17 cellular contexts compared by ENCODE assay signal in genomic region chr9:129316281-129317030, GRCh38.
DNase-seq lines count a peak whose midpoint lies in the region; ATAC-seq and TF ChIP-seq lines count a peak whose summit lies in the region.
"Had no signal": no experiment of that assay in that cellular context is flagged by ENCODE, and none has a peak within 500 bp of the region (broad histone marks: within the 10 kb centered on the region; RNA-seq: fewer than 3 reads in every experiment).

No MANE protein-coding gene starts in this region.

- peaks cover 44% of the 10 kb centered on the region for H3K27me3 Mint-ChIP-seq in activated naive CD4-positive, alpha-beta T cell treated with anti-CD3 and anti-CD28 coated beads, Interleukin-2, amount 10 ng/mL, durations not matched to agents 7 days and 5 days
- H3K27me3 Mint-ChIP-seq in endothelial cell (ENCODE audit: unreplicated experiment): peaks cover 3% of the 10 kb centered on the region

- H2BK5ac ChIP-seq in neuronal stem cell (ENCODE audit: low read length): no peak overlapping the region
- no peak overlapping the region for H2BK5ac ChIP-seq in trophoblast cell (ENCODE audit: low read depth, low read length, poor library complexity)

- no peak for TF ChIP-seq POLR2A in transverse colon (IDR thresholded peaks at IDR 0.05)

- no peak for ATAC-seq in omental fat pad (ENCODE audit: low FRiP score)
- ATAC-seq: activated CD8-positive, alpha-beta T cell treated with anti-CD3 and anti-CD28 coated beads, Interleukin-2, amount 10 ng/mL, durations not matched to agents 7 days and 5 days; activated naive CD4-positive, alpha-beta T cell treated with anti-CD3 and anti-CD28 coated beads, Interleukin-2, amount 50 U/mL, for 72 hours; K562 had no signal

- peaks cover 13% of the 10 kb centered on the region for H3K4me1 Mint-ChIP-seq in activated naive CD4-positive, alpha-beta T cell treated with anti-CD3 and anti-CD28 coated beads, Interleukin-2, amount 10 ng/mL, durations not matched to agents 7 days and 5 days
- peaks cover 5% of the 10 kb centered on the region for H3K4me1 Mint-ChIP-seq in endothelial cell (ENCODE audit: unreplicated experiment)

- H4K91ac ChIP-seq in neuronal stem cell (ENCODE audit: low read depth, low read length, poor library complexity) (no peak overlapping the region), trophoblast cell (ENCODE audit: low read depth, low read length) (no peak overlapping the region)

- peaks cover 7% of the 10 kb centered on the region for H3K79me2 ChIP-seq in trophoblast cell (ENCODE audit: control insufficient read depth, insufficient read depth, low read length, poor library complexity)

- no peak overlapping the region for H3K9ac ChIP-seq in neuronal stem cell (ENCODE audit: low read depth, low read length, poor library complexity)
- H3K9ac ChIP-seq in trophoblast cell (ENCODE audit: low read length): no peak overlapping the region

- peak overlapping the region; percentile 61 to 85 (median 72) for H3K27ac ChIP-seq in transverse colon
- H3K27ac ChIP-seq in neuronal stem cell (replicated peaks; ENCODE audit: low read length): no peak overlapping the region
- H3K27ac ChIP-seq in trophoblast cell (ENCODE audit: low read depth, low read length): no peak overlapping the region

- H2BK120ac ChIP-seq in neuronal stem cell (ENCODE audit: low read depth, low read length): no peak overlapping the region
- H2BK120ac ChIP-seq in trophoblast cell (ENCODE audit: insufficient read depth, low read length, poor library complexity): no peak overlapping the region

- CTCF ChIA-PET in activated naive CD4-positive, alpha-beta T cell treated with anti-CD3 and anti-CD28 coated beads, Interleukin-2, amount 10 ng/mL, durations not matched to agents 7 days and 5 days (lab: Charles Lee): interaction anchor here (1.1 kb wide), 1 partner anchor 186 kb away, joined by 3 read pairs; no protein-coding TSS in a partner anchor

- in situ Hi-C loops in transverse colon (cut with MboI; ENCODE audit: low pct_ligation_motif_present in 1 of 4, low pct_unique_long_range_greater_than_20kb in 1 of 4, low sequenced_read_pairs in 3 of 4): no loop called here

- peaks cover 4% of the 10 kb centered on the region for H3K27me3 ChIP-seq in transverse colon
- H3K27me3 ChIP-seq in neuronal stem cell (ENCODE audit: control insufficient read depth in 3 of 3, insufficient read depth in 3 of 3, low read depth in 1 of 3, low read length in 3 of 3): peaks cover 0 to 4% (median 0%) of the 10 kb centered on the region in 3 experiments
- no peaks in the 10 kb centered on the region for H3K27me3 ChIP-seq in trophoblast cell (ENCODE audit: insufficient read depth, low read length)

- no peak overlapping the region for H4K8ac ChIP-seq in neuronal stem cell (ENCODE audit: low read depth, low read length)
- H4K8ac ChIP-seq in trophoblast cell (ENCODE audit: low read depth, low read length): no peak overlapping the region

- H3K36me3 ChIP-seq in transverse colon (no peaks in the 10 kb centered on the region), neuronal stem cell (replicated peaks in 1 of 2; ENCODE audit: control insufficient read depth in 2 of 2, insufficient read depth in 2 of 2, low read length in 2 of 2) (no peaks in the 10 kb centered on the region), trophoblast cell (ENCODE audit: control insufficient read depth in 1 of 2, insufficient read depth in 2 of 2, low read length in 2 of 2) (no peaks in the 10 kb centered on the region)

- H3K36me3 Mint-ChIP-seq in activated naive CD4-positive, alpha-beta T cell treated with anti-CD3 and anti-CD28 coated beads, Interleukin-2, amount 10 ng/mL, durations not matched to agents 7 days and 5 days: no peaks in the 10 kb centered on the region
- H3K36me3 Mint-ChIP-seq in endothelial cell (ENCODE audit: low read depth, unreplicated experiment): no peaks in the 10 kb centered on the region
- H3K36me3 Mint-ChIP-seq: activated naive CD4-positive, alpha-beta T cell treated with anti-CD3 and anti-CD28 coated beads, Interleukin-2, amount 50 U/mL, for 72 hours had no signal

- no peaks in the 10 kb centered on the region for H3K9me3 Mint-ChIP-seq in activated naive CD4-positive, alpha-beta T cell treated with anti-CD3 and anti-CD28 coated beads, Interleukin-2, amount 10 ng/mL, durations not matched to agents 7 days and 5 days
- H3K9me3 Mint-ChIP-seq in endothelial cell (ENCODE audit: unreplicated experiment): no peaks in the 10 kb centered on the region
- H3K9me3 Mint-ChIP-seq: activated naive CD4-positive, alpha-beta T cell treated with anti-CD3 and anti-CD28 coated beads, Interleukin-2, amount 50 U/mL, for 72 hours; memory B cell had no signal

- no peak for TF ChIP-seq CTCF in endothelial cell (IDR thresholded peaks at IDR 0.05; ENCODE audit: unreplicated experiment)
- no peak for TF ChIP-seq CTCF in omental fat pad (IDR thresholded peaks at IDR 0.05)
- TF ChIP-seq CTCF in transverse colon (IDR thresholded peaks at IDR 0.05): no peak

- no peak overlapping the region for H2BK15ac ChIP-seq in neuronal stem cell (ENCODE audit: low read length)

- TF ChIP-seq EP300 in transverse colon (IDR thresholded peaks at IDR 0.05; ENCODE audit: low read depth): no peak

- H3K23ac ChIP-seq in neuronal stem cell (ENCODE audit: low read depth, low read length, poor library complexity) (no peak overlapping the region), trophoblast cell (ENCODE audit: low read length) (no peak overlapping the region)

- no peak overlapping the region for H2AK5ac ChIP-seq in neuronal stem cell (ENCODE audit: low read depth, low read length)
- no peak overlapping the region for H2AK5ac ChIP-seq in trophoblast cell (ENCODE audit: low read length)

- H3K27ac Mint-ChIP-seq in activated naive CD4-positive, alpha-beta T cell treated with anti-CD3 and anti-CD28 coated beads, Interleukin-2, amount 10 ng/mL, durations not matched to agents 7 days and 5 days: no peak overlapping the region
- peak overlapping the region; percentile 24 for H3K27ac Mint-ChIP-seq in endothelial cell (ENCODE audit: unreplicated experiment)
- H3K27ac Mint-ChIP-seq: activated CD8-positive, alpha-beta T cell treated with anti-CD3 and anti-CD28 coated beads, Interleukin-2, amount 10 ng/mL, durations not matched to agents 7 days and 5 days; memory B cell had no signal

- H3K4me2 ChIP-seq in neuronal stem cell (ENCODE audit: insufficient read depth, low read length, poor library complexity, severe bottlenecking) (no peak overlapping the region), trophoblast cell (ENCODE audit: low read length) (no peak overlapping the region)

- H3K4me3 ChIP-seq in transverse colon (no peak overlapping the region), neuronal stem cell (ENCODE audit: low read length in 2 of 2) (no peak overlapping the region), trophoblast cell (ENCODE audit: low read depth, low read length) (no peak overlapping the region)
- H3K4me3 ChIP-seq: K562 had no signal

- H3K79me1 ChIP-seq in neuronal stem cell (ENCODE audit: low read depth, low read length): no peaks in the 10 kb centered on the region
- peaks cover 28% of the 10 kb centered on the region for H3K79me1 ChIP-seq in trophoblast cell (ENCODE audit: low read length)

- peaks cover 11 to 44% (median 22%) of the 10 kb centered on the region in 4 donors for H3K4me1 ChIP-seq in transverse colon
- H3K4me1 ChIP-seq in neuronal stem cell (ENCODE audit: control insufficient read depth in 2 of 2, insufficient read depth in 1 of 2, low read depth in 1 of 2, low read length in 2 of 2): peaks cover 13 to 22% of the 10 kb centered on the region in 2 donors
- peaks cover 32 to 34% of the 10 kb centered on the region in 2 experiments for H3K4me1 ChIP-seq in trophoblast cell (ENCODE audit: control insufficient read depth in 1 of 2, insufficient read depth in 2 of 2, low read length in 2 of 2)

- no peak overlapping the region for H4K12ac ChIP-seq in trophoblast cell (ENCODE audit: low read depth, low read length)

- H3K4ac ChIP-seq in neuronal stem cell (ENCODE audit: low read length) (no peak overlapping the region), trophoblast cell (ENCODE audit: low read depth, low read length) (no peak overlapping the region)

- no peak overlapping the region for H3K18ac ChIP-seq in neuronal stem cell (ENCODE audit: low read length)
- H3K18ac ChIP-seq in trophoblast cell (ENCODE audit: low read length): no peak overlapping the region

- H2AFZ ChIP-seq in neuronal stem cell (ENCODE audit: low read length): no peak overlapping the region
- no peak overlapping the region for H2AFZ ChIP-seq in trophoblast cell (ENCODE audit: insufficient read depth, low read length, poor library complexity)

- no peak overlapping the region for H3K4me3 Mint-ChIP-seq in activated naive CD4-positive, alpha-beta T cell treated with anti-CD3 and anti-CD28 coated beads, Interleukin-2, amount 10 ng/mL, durations not matched to agents 7 days and 5 days
- no peak overlapping the region for H3K4me3 Mint-ChIP-seq in endothelial cell (ENCODE audit: unreplicated experiment)
- H3K4me3 Mint-ChIP-seq: activated CD8-positive, alpha-beta T cell treated with anti-CD3 and anti-CD28 coated beads, Interleukin-2, amount 10 ng/mL, durations not matched to agents 7 days and 5 days; memory B cell had no signal

- DNase-seq in activated naive CD4-positive, alpha-beta T cell treated with anti-CD3 and anti-CD28 coated beads, Interleukin-2, amount 10 ng/mL, durations not matched to agents 7 days and 5 days: peak; percentile 12
- DNase-seq in activated naive CD4-positive, alpha-beta T cell treated with anti-CD3 and anti-CD28 coated beads, Interleukin-2, amount 50 U/mL, for 16 hours: no peak
- DNase-seq in endothelial cell (ENCODE audit: low spot score): no peak
- peak; percentile 5 for DNase-seq in omental fat pad (ENCODE audit: low spot score)
- DNase-seq in transverse colon: no peak
- no peak for DNase-seq in neuronal stem cell (ENCODE audit: low spot score)
- no peak for DNase-seq in trophoblast cell
- DNase-seq in MV-4-11 (lab: John Stamatoyannopoulos, UW): no peak
- DNase-seq: activated CD8-positive, alpha-beta T cell treated with anti-CD3 and anti-CD28 coated beads, Interleukin-2, amount 10 ng/mL, durations not matched to agents 7 days and 5 days; COR-L47; GDM1; NCI-H2227 treated with DMSO at 0.1 percent for 48 hours; SIG-M5; T-helper 9 cell had no signal

- intact Hi-C loops in transverse colon (cut with DNase I; ENCODE audit: low total_unique reads): no loop called here

- 80 to 92% methylated on average over 1 to 14 of the region's 14 CpGs for WGBS in transverse colon (ENCODE audit: low coverage in 1 of 2), 2 donors
- no CpG with 5 or more reads among the region's 14 CpGs for WGBS in neuronal stem cell (ENCODE audit: extremely low coverage in 2 of 2, insufficient read length in 2 of 2, insufficient replicate concordance in 1 of 2), 2 donors
- WGBS in trophoblast cell (ENCODE audit: extremely low coverage, insufficient coverage, insufficient read length): no CpG with 5 or more reads among the region's 14 CpGs

- no peak overlapping the region for H2BK12ac ChIP-seq in neuronal stem cell (ENCODE audit: low read length)
- no peak overlapping the region for H2BK12ac ChIP-seq in trophoblast cell (ENCODE audit: low read length)

- H3K9me3 ChIP-seq in transverse colon: no peaks in the 10 kb centered on the region
- no peaks in the 10 kb centered on the region for H3K9me3 ChIP-seq in neuronal stem cell (replicated peaks in 1 of 2; ENCODE audit: control insufficient read depth in 2 of 2, insufficient read depth in 1 of 2, low read depth in 1 of 2, low read length in 2 of 2)
- H3K9me3 ChIP-seq in trophoblast cell (ENCODE audit: insufficient read depth, low read depth, low read length): no peaks in the 10 kb centered on the region

- H3K14ac ChIP-seq in neuronal stem cell (ENCODE audit: low read length) (no peak overlapping the region), trophoblast cell (ENCODE audit: low read length) (no peak overlapping the region)

Comparison
In these comparisons a context has a peak if more than half of its experiments do, and no peak if none do; other contexts are left out.
1. DNase-seq: peak in activated naive CD4-positive, alpha-beta T cell treated with anti-CD3 and anti-CD28 coated beads, Interleukin-2, amount 10 ng/mL, durations not matched to agents 7 days and 5 days (single experiment) and omental fat pad (single experiment); none in activated naive CD4-positive, alpha-beta T cell treated with anti-CD3 and anti-CD28 coated beads, Interleukin-2, amount 50 U/mL, for 16 hours (single experiment), endothelial cell (single experiment), transverse colon (single experiment), neuronal stem cell (single experiment), trophoblast cell (0 of 2) and MV-4-11 (single experiment).
2. H3K27ac ChIP-seq: peak in transverse colon (4 of 4); none in neuronal stem cell (single experiment) and trophoblast cell (single experiment).